1 cellular context compared by ENCODE assay signal in the genomic region with DNA sequence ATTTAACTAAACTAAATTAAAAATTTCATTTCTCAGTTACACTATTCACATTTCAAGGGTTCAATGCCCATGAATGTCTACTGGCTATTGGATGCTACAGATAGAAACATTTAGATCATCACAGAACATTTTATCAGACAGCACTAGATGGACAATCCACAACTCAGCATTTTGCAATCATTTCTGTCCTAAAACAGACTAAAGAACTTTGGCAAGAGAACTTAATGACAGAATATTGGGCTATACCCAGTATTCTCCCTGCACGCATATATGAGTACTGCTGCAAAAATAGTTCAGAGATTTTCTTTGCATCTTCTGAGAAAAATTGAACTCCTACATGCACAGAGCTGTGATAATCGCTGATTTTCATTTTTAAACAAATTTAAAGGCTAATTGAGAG.
TF ChIP-seq lines count a peak whose summit lies in the region.

No MANE protein-coding gene starts in this region.

TF ChIP-seq in HepG2, 621 proteins besides CTCF, POLR2A, EP300 and RAD21:
- TF ChIP-seq FOXO4 (CRISPR knock-in tag; conservative IDR thresholded peaks at IDR 0.05) (no peak), XBP1 (CRISPR knock-in tag; IDR thresholded peaks at IDR 0.05) (no peak), ZNF329 (CRISPR knock-in tag; IDR thresholded peaks at IDR 0.05; ENCODE audit: low read depth) (no peak), KDM6A (CRISPR knock-in tag; IDR thresholded peaks at IDR 0.05; ENCODE audit: low read depth) (no peak), ETV6 (CRISPR knock-in tag; conservative IDR thresholded peaks at IDR 0.05) (no peak), TMF1 (CRISPR knock-in tag; IDR thresholded peaks at IDR 0.05; ENCODE audit: low read depth) (no peak), FOXA1 (IDR thresholded peaks at IDR 0.05) (no peak), FOXA1 (CRISPR knock-in tag; IDR thresholded peaks at IDR 0.05) (no peak)
- TF ChIP-seq, protein P1, sequence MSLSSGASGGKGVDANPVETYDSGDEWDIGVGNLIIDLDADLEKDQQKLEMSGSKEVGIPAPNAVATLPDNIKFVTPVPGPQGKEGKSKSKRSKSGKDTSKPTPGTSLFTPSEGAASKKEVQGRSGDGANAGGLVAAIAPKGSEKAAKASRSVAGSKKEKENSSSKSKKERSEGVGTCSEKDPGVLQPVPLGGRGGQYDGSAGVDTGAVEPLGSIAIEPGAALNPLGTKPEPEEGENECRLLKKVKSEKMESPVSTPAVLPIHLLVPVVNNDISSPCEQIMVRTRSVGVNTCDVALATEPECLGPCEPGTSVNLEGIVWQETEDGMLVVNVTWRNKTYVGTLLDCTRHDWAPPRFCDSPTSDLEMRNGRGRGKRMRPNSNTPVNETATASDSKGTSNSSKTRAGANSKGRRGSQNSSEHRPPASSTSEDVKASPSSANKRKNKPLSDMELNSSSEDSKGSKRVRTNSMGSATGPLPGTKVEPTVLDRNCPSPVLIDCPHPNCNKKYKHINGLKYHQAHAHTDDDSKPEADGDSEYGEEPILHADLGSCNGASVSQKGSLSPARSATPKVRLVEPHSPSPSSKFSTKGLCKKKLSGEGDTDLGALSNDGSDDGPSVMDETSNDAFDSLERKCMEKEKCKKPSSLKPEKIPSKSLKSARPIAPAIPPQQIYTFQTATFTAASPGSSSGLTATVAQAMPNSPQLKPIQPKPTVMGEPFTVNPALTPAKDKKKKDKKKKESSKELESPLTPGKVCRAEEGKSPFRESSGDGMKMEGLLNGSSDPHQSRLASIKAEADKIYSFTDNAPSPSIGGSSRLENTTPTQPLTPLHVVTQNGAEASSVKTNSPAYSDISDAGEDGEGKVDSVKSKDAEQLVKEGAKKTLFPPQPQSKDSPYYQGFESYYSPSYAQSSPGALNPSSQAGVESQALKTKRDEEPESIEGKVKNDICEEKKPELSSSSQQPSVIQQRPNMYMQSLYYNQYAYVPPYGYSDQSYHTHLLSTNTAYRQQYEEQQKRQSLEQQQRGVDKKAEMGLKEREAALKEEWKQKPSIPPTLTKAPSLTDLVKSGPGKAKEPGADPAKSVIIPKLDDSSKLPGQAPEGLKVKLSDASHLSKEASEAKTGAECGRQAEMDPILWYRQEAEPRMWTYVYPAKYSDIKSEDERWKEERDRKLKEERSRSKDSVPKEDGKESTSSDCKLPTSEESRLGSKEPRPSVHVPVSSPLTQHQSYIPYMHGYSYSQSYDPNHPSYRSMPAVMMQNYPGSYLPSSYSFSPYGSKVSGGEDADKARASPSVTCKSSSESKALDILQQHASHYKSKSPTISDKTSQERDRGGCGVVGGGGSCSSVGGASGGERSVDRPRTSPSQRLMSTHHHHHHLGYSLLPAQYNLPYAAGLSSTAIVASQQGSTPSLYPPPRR (CRISPR knock-in tag; IDR thresholded peaks at IDR 0.05; ENCODE audit: borderline replicate concordance) = no peak
- TF ChIP-seq, protein P2, sequence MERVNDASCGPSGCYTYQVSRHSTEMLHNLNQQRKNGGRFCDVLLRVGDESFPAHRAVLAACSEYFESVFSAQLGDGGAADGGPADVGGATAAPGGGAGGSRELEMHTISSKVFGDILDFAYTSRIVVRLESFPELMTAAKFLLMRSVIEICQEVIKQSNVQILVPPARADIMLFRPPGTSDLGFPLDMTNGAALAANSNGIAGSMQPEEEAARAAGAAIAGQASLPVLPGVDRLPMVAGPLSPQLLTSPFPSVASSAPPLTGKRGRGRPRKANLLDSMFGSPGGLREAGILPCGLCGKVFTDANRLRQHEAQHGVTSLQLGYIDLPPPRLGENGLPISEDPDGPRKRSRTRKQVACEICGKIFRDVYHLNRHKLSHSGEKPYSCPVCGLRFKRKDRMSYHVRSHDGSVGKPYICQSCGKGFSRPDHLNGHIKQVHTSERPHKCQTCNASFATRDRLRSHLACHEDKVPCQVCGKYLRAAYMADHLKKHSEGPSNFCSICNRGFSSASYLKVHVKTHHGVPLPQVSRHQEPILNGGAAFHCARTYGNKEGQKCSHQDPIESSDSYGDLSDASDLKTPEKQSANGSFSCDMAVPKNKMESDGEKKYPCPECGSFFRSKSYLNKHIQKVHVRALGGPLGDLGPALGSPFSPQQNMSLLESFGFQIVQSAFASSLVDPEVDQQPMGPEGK (CRISPR knock-in tag; IDR thresholded peaks at IDR 0.05) = no peak
